8 cellular contexts compared by ENCODE assay signal in the genomic region with DNA sequence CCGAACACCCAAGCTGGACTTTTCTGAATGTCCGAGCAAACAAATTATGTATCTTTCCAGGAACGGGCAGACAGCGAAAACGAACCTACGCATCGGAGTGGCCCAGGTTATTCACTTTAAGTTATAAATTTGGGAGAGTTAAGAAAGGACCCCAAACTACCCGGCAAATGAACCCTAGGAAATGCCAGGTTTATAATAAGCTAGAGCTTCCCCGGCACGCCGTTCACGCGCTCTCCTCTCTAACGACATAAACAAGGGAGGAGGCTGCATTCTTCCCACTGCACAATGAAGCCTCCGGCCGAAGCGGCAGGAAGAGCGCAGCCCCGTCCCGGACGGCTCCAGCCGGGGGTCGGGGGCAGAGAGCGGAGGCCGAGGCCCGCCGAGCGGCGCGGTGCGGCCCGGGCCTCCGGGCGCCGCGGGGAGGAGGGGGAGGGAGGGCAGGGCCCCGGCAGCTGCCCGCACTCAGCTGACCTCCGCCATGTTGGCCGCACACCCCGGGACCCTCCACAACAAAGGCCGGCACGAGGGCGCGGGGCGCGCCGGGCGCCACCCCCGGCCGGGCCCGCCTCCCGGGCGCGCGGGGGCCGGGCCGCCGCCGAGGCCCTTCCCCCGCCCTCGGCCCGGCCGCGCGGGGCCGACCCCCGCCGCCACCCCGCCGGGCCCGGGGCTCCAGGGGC. TPM values are rescaled to one million over a fixed set of nuclear protein-coding genes. Genes with fewer than 3 reads are reported as not detected.
A peak's percentile ranks its signal among the peaks of the same experiment; 100 is the strongest.
DNase-seq lines count a peak whose midpoint lies in the region; ATAC-seq and TF ChIP-seq lines count a peak whose summit lies in the region.

No MANE protein-coding gene starts in this region.

- H3K27ac ChIP-seq in ACC112 (ENCODE audit: low read depth, low read length): peak overlapping the region; percentile 89
- peak overlapping the region; percentile 95 to 96 for H3K27ac ChIP-seq in esophagus (ENCODE audit: low read depth in 2 of 2, low read length in 1 of 2)
- peak overlapping the region; percentile 89 for H3K27ac ChIP-seq in upper lobe of right lung

- peaks cover 41% of the 10 kb centered on the region for H3K4me1 Mint-ChIP-seq in activated T-cell treated with anti-CD3 and anti-CD28 coated beads, Interleukin-2, amount 50 U/mL, for 72 hours (ENCODE audit: low read depth)

- H3K36me3 ChIP-seq in ACC112 (ENCODE audit: insufficient read depth, low read length) (no peaks in the 10 kb centered on the region), esophagus (ENCODE audit: control insufficient read depth in 2 of 2, insufficient read depth in 2 of 2, low read length in 1 of 2) (no peaks in the 10 kb centered on the region), mucosa of stomach (ENCODE audit: control insufficient read depth, insufficient read depth, low read length) (no peaks in the 10 kb centered on the region), upper lobe of right lung (no peaks in the 10 kb centered on the region)

- H3K27me3 Mint-ChIP-seq in activated T-cell treated with anti-CD3 and anti-CD28 coated beads, Interleukin-2, amount 50 U/mL, for 72 hours (ENCODE audit: low read depth): no peaks in the 10 kb centered on the region

- H3K4me3 Mint-ChIP-seq in activated T-cell treated with anti-CD3 and anti-CD28 coated beads, Interleukin-2, amount 50 U/mL, for 72 hours: peak overlapping the region; percentile 90 to 95

- TF ChIP-seq CTCF in GM12864 (IDR thresholded peaks at IDR 0.05; ENCODE audit: low read depth, low read length, missing control alignments): no peak
- no peak for TF ChIP-seq CTCF in upper lobe of right lung (IDR thresholded peaks at IDR 0.05)

- no peaks in the 10 kb centered on the region for H3K9me3 ChIP-seq in esophagus (ENCODE audit: control insufficient read depth in 2 of 2, insufficient read depth in 1 of 2, low read depth in 1 of 2, low read length in 1 of 2)
- no peaks in the 10 kb centered on the region for H3K9me3 ChIP-seq in mucosa of stomach (ENCODE audit: control insufficient read depth, low read length)
- no peaks in the 10 kb centered on the region for H3K9me3 ChIP-seq in upper lobe of right lung

- ATAC-seq in HG02623 (IDR thresholded peaks at IDR 0.05; ENCODE audit: unreplicated experiment): peak; percentile 35
- ATAC-seq in activated T-cell treated with anti-CD3 and anti-CD28 coated beads, Interleukin-2, amount 50 U/mL, for 72 hours (replicated peaks in 1 of 2): peak; percentile 51
- peak; percentile 77 for ATAC-seq in upper lobe of right lung

- peaks cover 8% of the 10 kb centered on the region for H3K4me1 ChIP-seq in ACC112 (ENCODE audit: control insufficient read depth, insufficient read depth, low read length, unreplicated experiment)
- H3K4me1 ChIP-seq in esophagus (ENCODE audit: control insufficient read depth in 2 of 2, insufficient read depth in 2 of 2, low read length in 1 of 2): no peaks in the 10 kb centered on the region
- peaks cover 3% of the 10 kb centered on the region for H3K4me1 ChIP-seq in mucosa of stomach (ENCODE audit: control insufficient read depth, insufficient read depth, low read length)
- H3K4me1 ChIP-seq in upper lobe of right lung: peaks cover 44% of the 10 kb centered on the region

- no peak for DNase-seq in GM12864 (ENCODE audit: low read depth)
- peak; percentile 70 for DNase-seq in NCI-H1092 treated with DMSO at 0.1 percent for 48 hours (lab: John Stamatoyannopoulos, UW)
- peak; percentile 34 to 50 for DNase-seq in activated T-cell treated with anti-CD3 and anti-CD28 coated beads, Interleukin-2, amount 50 U/mL, for 72 hours
- DNase-seq in upper lobe of right lung: peak; percentile 85

- peak overlapping the region; percentile 83 for H2AFZ ChIP-seq in ACC112 (ENCODE audit: low read length, unreplicated experiment)

- peaks cover 51% of the 10 kb centered on the region for H3K79me2 ChIP-seq in ACC112 (ENCODE audit: control insufficient read depth, insufficient read depth, low read length, unreplicated experiment)

- H3K27ac Mint-ChIP-seq in activated T-cell treated with anti-CD3 and anti-CD28 coated beads, Interleukin-2, amount 50 U/mL, for 72 hours: peak overlapping the region; percentile 83

- 0 to 1% methylated on average over 30 to 72 of the region's 72 CpGs for WGBS in esophagus, 2 donors

- intact Hi-C loops in upper lobe of right lung (cut with DNase I): no loop called here

- peaks cover 2 to 8% of the 10 kb centered on the region in 2 donors for H3K36me3 Mint-ChIP-seq in activated T-cell treated with anti-CD3 and anti-CD28 coated beads, Interleukin-2, amount 50 U/mL, for 72 hours (ENCODE audit: insufficient read depth in 2 of 2)

- H3K9me3 Mint-ChIP-seq in activated T-cell treated with anti-CD3 and anti-CD28 coated beads, Interleukin-2, amount 50 U/mL, for 72 hours: no peaks in the 10 kb centered on the region

- H3K4me3 ChIP-seq in ACC112 (ENCODE audit: low read depth, low read length) (peak overlapping the region; percentile 91), GM12864 (ENCODE audit: low read depth, low read length) (peak overlapping the region; percentile 75), esophagus (ENCODE audit: low read depth in 1 of 2, low read length in 2 of 2) (peak overlapping the region; percentile 79 to 88), mucosa of stomach (ENCODE audit: low read length) (peak overlapping the region; percentile 26), upper lobe of right lung (peak overlapping the region; percentile 88)

- H3K9ac ChIP-seq in mucosa of stomach (ENCODE audit: low read length): peak overlapping the region; percentile 86

- H3K27me3 ChIP-seq in ACC112 (ENCODE audit: insufficient read depth, low read length) (no peaks in the 10 kb centered on the region), esophagus (ENCODE audit: control insufficient read depth in 1 of 2, insufficient read depth in 2 of 2, low read length in 2 of 2) (no peaks in the 10 kb centered on the region), mucosa of stomach (ENCODE audit: control insufficient read depth, insufficient read depth, low read length) (no peaks in the 10 kb centered on the region), upper lobe of right lung (no peaks in the 10 kb centered on the region)

RNA-seq across cellular contexts. Expression of a gene that starts 0.8 kb away (rescaled TPM):
- total RNA-seq in activated T-cell treated with anti-CD3 and anti-CD28 coated beads, Interleukin-2, amount 50 U/mL, for 72 hours: 10 to 100 TPM; 28.2 to 30.4 TPM
- 10 to 100 TPM in 1 of 2 donors, 1 to 10 TPM in 1; 8.7 to 12.3 TPM for polyA plus RNA-seq in esophagus
- 24.8 TPM for total RNA-seq in upper lobe of right lung

Comparison
In these comparisons a context has a peak if more than half of its experiments do, and no peak if none do; other contexts are left out.
1. H3K4me3 ChIP-seq: peak in every context shown above with its lines; median percentile 91 in ACC112; 88 in upper lobe of right lung; 84 in esophagus; 75 in GM12864; 26 in mucosa of stomach.